26 cellular contexts compared by ENCODE assay signal in the genomic region with DNA sequence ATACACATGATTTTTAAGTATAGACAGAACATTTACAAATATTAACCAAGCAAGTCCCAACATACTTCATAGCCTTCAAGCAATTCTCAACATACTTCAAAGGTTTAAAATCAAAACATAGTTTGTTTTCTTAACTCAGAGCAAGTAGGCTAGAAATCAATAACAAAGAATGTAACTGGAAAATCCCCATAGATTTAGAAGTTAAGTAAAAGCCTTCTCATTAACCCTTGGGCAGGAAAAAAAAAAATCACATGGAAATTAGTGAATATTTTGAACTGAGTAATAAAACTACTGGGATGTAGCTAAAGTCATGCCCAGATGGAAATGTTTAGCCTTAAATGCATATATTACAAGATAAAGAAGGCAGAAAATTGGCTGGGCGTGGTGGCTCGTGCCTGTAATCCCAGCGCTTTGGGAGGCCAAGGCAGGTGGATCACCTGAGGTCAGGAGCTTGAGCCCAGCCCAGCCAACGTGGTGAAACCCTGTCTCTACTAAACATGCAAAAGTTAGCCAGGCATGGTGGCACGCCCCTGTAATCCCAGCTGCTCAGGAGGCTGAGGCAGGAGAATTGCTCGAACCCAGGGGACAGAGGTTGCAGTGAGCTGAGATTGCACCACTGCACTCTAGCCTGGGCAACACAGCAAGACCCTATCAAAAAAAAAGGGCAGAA.
A peak's percentile ranks its signal among the peaks of the same experiment; 100 is the strongest.
DNase-seq lines count a peak whose midpoint lies in the region; ATAC-seq, FAIRE-seq and TF ChIP-seq lines count a peak whose summit lies in the region.
"Had no signal": no experiment of that assay in that cellular context is flagged by ENCODE, and none has a peak within 500 bp of the region (broad histone marks: within the 10 kb centered on the region; RNA-seq: fewer than 3 reads in every experiment).

No MANE protein-coding gene starts in this region.

- H3K4me3 ChIP-seq in A549 (no peak overlapping the region), fibroblast of villous mesenchyme (ENCODE audit: low read depth, low read length) (no peak overlapping the region), osteoblast (ENCODE audit: insufficient read depth, low read length) (no peak overlapping the region), BE2C (ENCODE audit: low read depth, low read length) (no peak overlapping the region)
- H3K4me3 ChIP-seq: BLaER1 treated with 17β-estradiol and CSF1 and Interleukin-3, amounts not matched to agents 10 nM and 100 nM; GM12878; GM23338; SJSA1 had no signal

- no peak overlapping the region for H3K4me3 Mint-ChIP-seq in WTC11
- H3K4me3 Mint-ChIP-seq: CD4-positive, alpha-beta memory T cell; GM23338; H9 had no signal

- H3K79me2 ChIP-seq in osteoblast (ENCODE audit: insufficient read depth, low read length), result no peaks in the 10 kb centered on the region

- H2AFZ ChIP-seq in osteoblast (ENCODE audit: low read length), result no peak overlapping the region
- H2AFZ ChIP-seq: GM23338 had no signal

- peaks cover 22% of the 10 kb centered on the region for H3K9me3 Mint-ChIP-seq in WTC11

- H3K4me2 ChIP-seq in A549 (no peak overlapping the region), osteoblast (ENCODE audit: insufficient read depth, low read length) (no peak overlapping the region)
- H3K4me2 ChIP-seq: BLaER1 treated with 17β-estradiol and CSF1 and Interleukin-3, amounts not matched to agents 10 nM and 100 nM; GM23338 had no signal

- FAIRE-seq in A549 (lab: Jason Lieb, UNC), result peak; percentile 61
- FAIRE-seq: GM12878 had no signal

- H3K27me3 ChIP-seq in osteoblast (ENCODE audit: insufficient read depth, low read length), result no peaks in the 10 kb centered on the region
- no peaks in the 10 kb centered on the region for H3K27me3 ChIP-seq in BE2C
- H3K27me3 ChIP-seq: SJSA1 had no signal

- TF ChIP-seq POLR2A in A549 (IDR thresholded peaks at IDR 0.05; ENCODE audit: low read length), result no peak

- CTCF ChIA-PET in A549 (lab: Yijun Ruan, JAX) (no interaction called here), WTC11 (lab: Charles Lee) (no interaction called here)

- H3K27ac ChIP-seq in A549, result no peak overlapping the region
- H3K27ac ChIP-seq in osteoblast (ENCODE audit: low read depth, low read length), result no peak overlapping the region
- H3K27ac ChIP-seq: BLaER1 treated with 17β-estradiol and CSF1 and Interleukin-3, amounts not matched to agents 10 nM and 100 nM; SJSA1 had no signal

- no peak for TF ChIP-seq EP300 in A549 (IDR thresholded peaks at IDR 0.05)

- peaks cover 16% of the 10 kb centered on the region for H3K4me1 Mint-ChIP-seq in WTC11
- H3K4me1 Mint-ChIP-seq: CD4-positive, alpha-beta memory T cell had no signal

- no peak for TF ChIP-seq CTCF in A549 (IDR thresholded peaks at IDR 0.05)
- TF ChIP-seq CTCF in WTC11 (IDR thresholded peaks at IDR 0.05), result no peak
- TF ChIP-seq CTCF in fibroblast of villous mesenchyme (IDR thresholded peaks at IDR 0.05; ENCODE audit: insufficient read depth, low read depth, low read length), result no peak
- TF ChIP-seq CTCF in osteoblast (IDR thresholded peaks at IDR 0.05; ENCODE audit: extremely low read depth, low read depth, low read length), result no peak
- no peak for TF ChIP-seq CTCF in BE2C (IDR thresholded peaks at IDR 0.05; ENCODE audit: low read depth, low read length)

- H3K9me3 ChIP-seq in A549 (no peaks in the 10 kb centered on the region), osteoblast (ENCODE audit: low read depth, low read length) (no peaks in the 10 kb centered on the region), BE2C (no peaks in the 10 kb centered on the region)
- H3K9me3 ChIP-seq: SJSA1 had no signal

- no peak overlapping the region for H3K27ac Mint-ChIP-seq in WTC11
- H3K27ac Mint-ChIP-seq: CD4-positive, alpha-beta memory T cell; GM23338; H9 had no signal

- POLR2A ChIA-PET in A549 (lab: Yijun Ruan, JAX), result no interaction called here
- POLR2A ChIA-PET in WTC11 (lab: Charles Lee), result no interaction called here

- no peak for DNase-seq in A549 (ENCODE audit: low read depth in 1 of 2, low spot score in 1 of 2)
- no peak for DNase-seq in WTC11 (ENCODE audit: low spot score)
- DNase-seq in fibroblast of villous mesenchyme (ENCODE audit: low read depth), result peak; percentile 20
- peak; percentile 61 for DNase-seq in osteoblast (ENCODE audit: insufficient read length, low spot score, missing footprints)
- no peak for DNase-seq in BE2C
- no peak for DNase-seq in MV-4-11 (lab: John Stamatoyannopoulos, UW)
- DNase-seq: CD4-positive, alpha-beta memory T cell; DMS 273 treated with DMSO at 0.1 percent for 48 hours; DMS79; EL; GDM1; H9; NCI-H1105 treated with DMSO at 0.1 percent for 48 hours; NCI-H146; NCI-H2029; NCI-H446; NCI-H524 treated with DMSO at 0.1 percent for 48 hours; NCI-H774; Right ventricle myocardium superior had no signal

- no peak for TF ChIP-seq RAD21 in A549 (conservative IDR thresholded peaks at IDR 0.05 in 1 of 2, IDR thresholded peaks at IDR 0.05 in 1 of 2)

- no peaks in the 10 kb centered on the region for H3K36me3 ChIP-seq in osteoblast (ENCODE audit: insufficient read depth, low read length)
- no peaks in the 10 kb centered on the region for H3K36me3 ChIP-seq in BE2C
- H3K36me3 ChIP-seq: SJSA1 had no signal

- H3K36me3 Mint-ChIP-seq in WTC11, result peaks cover 12% of the 10 kb centered on the region
- H3K36me3 Mint-ChIP-seq: CD4-positive, alpha-beta memory T cell had no signal

- 54% methylated on average over 6 of the region's 6 CpGs for WGBS in A549 (ENCODE audit: missing lambda C conversion rate)

- no peaks in the 10 kb centered on the region for H3K4me1 ChIP-seq in A549
- peaks cover 10% of the 10 kb centered on the region for H3K4me1 ChIP-seq in osteoblast (ENCODE audit: insufficient read depth, low read length)
- H3K4me1 ChIP-seq in BE2C, result no peaks in the 10 kb centered on the region
- H3K4me1 ChIP-seq: Caco-2 had no signal

- no peak for ATAC-seq in A549
- no peak for ATAC-seq in WTC11
- no peak for ATAC-seq in HG02970 (IDR thresholded peaks at IDR 0.05; ENCODE audit: low FRiP score, unreplicated experiment)
- no peak for ATAC-seq in HG03460 (IDR thresholded peaks at IDR 0.05; ENCODE audit: unreplicated experiment)
- ATAC-seq: GM12878, GM23338 had no signal

- peaks cover 10% of the 10 kb centered on the region for H3K27me3 Mint-ChIP-seq in WTC11 (ENCODE audit: low read depth)

- no peaks in the 10 kb centered on the region for H4K20me1 ChIP-seq in osteoblast (ENCODE audit: insufficient read depth, low read length)

TF ChIP-seq in A549, 52 proteins besides CTCF, POLR2A, EP300 and RAD21:
- TF ChIP-seq TP53 (CRISPR knock-in tag; IDR thresholded peaks at IDR 0.05) (no peak), HEYL (CRISPR knock-in tag; IDR thresholded peaks at IDR 0.05) (no peak), HDAC2 (IDR thresholded peaks at IDR 0.05) (no peak)

TF ChIP-seq in WTC11, 78 proteins besides CTCF, POLR2A, EP300 and RAD21:
- TF ChIP-seq ZNF121 (CRISPR knock-in tag; IDR thresholded peaks at IDR 0.05) (peak; percentile 34; the same call in 1 of the 2 replicates), PRRX2 (CRISPR knock-in tag; IDR thresholded peaks at IDR 0.05) (no peak), ZNF396 (CRISPR knock-in tag; IDR thresholded peaks at IDR 0.05; ENCODE audit: borderline replicate concordance) (no peak), CBFB (CRISPR knock-in tag; IDR thresholded peaks at IDR 0.05; ENCODE audit: low read depth) (no peak), EMX1 (CRISPR knock-in tag; IDR thresholded peaks at IDR 0.05) (no peak)
TF ChIP-seq in WTC11: peak in this region for 1.

Comparison
In these comparisons a context has a peak if more than half of its experiments do, and no peak if none do; other contexts are left out.
1. DNase-seq: peak in fibroblast of villous mesenchyme (single experiment) and osteoblast (single experiment); none in A549 (0 of 2), WTC11 (single experiment), BE2C (single experiment) and MV-4-11 (single experiment).